12 cellular contexts compared by ENCODE assay signal in genomic region chr5:172768098-172768572, GRCh38. TPM values are rescaled to one million over a fixed set of nuclear protein-coding genes. Genes with fewer than 3 reads are reported as not detected.
DNase-seq lines count a peak whose midpoint lies in the region; ATAC-seq and TF ChIP-seq lines count a peak whose summit lies in the region.
"Had no signal": no experiment of that assay in that cellular context is flagged by ENCODE, and none has a peak within 500 bp of the region (broad histone marks: within the 10 kb centered on the region; RNA-seq: fewer than 3 reads in every experiment).

No MANE protein-coding gene starts in this region.

- H3K36me3 Mint-ChIP-seq in activated T-cell treated with anti-CD3 and anti-CD28 coated beads, Interleukin-2, amount 50 U/mL, for 24 hours (ENCODE audit: low read depth) = peaks cover 34% of the 10 kb centered on the region

- no peak for TF ChIP-seq EP300 in tibial nerve (IDR thresholded peaks at IDR 0.05)

- ATAC-seq in GM18873 (IDR thresholded peaks at IDR 0.05; ENCODE audit: low FRiP score, unreplicated experiment) = no peak
- ATAC-seq: GM12878 had no signal

- peak overlapping the region; percentile 86 for H3K4me3 ChIP-seq in coronary artery
- H3K4me3 ChIP-seq in muscle layer of colon (ENCODE audit: low read depth in 1 of 2, low read length in 2 of 2) = peak overlapping the region; percentile 78 to 98
- peak overlapping the region; percentile 65 to 98 (median 86) for H3K4me3 ChIP-seq in tibial nerve
- H3K4me3 ChIP-seq: GM12878 had no signal

- H3K9ac ChIP-seq in muscle layer of colon (ENCODE audit: low read length) = peak overlapping the region; percentile 100

- peak overlapping the region; percentile 72 for H3K27ac Mint-ChIP-seq in activated T-cell treated with anti-CD3 and anti-CD28 coated beads, Interleukin-2, amount 50 U/mL, for 24 hours

- H3K27ac ChIP-seq in coronary artery = peak overlapping the region; percentile 93 to 98
- peak overlapping the region; percentile 92 for H3K27ac ChIP-seq in muscle layer of colon (ENCODE audit: low read depth, low read length)
- H3K27ac ChIP-seq in tibial nerve = peak overlapping the region; percentile 97 to 99 (median 99)

- no peaks in the 10 kb centered on the region for H3K9me3 ChIP-seq in muscle layer of colon (ENCODE audit: low read length)
- H3K9me3 ChIP-seq in tibial nerve = no peaks in the 10 kb centered on the region

- peaks cover 30% of the 10 kb centered on the region for H3K36me3 ChIP-seq in muscle layer of colon (ENCODE audit: insufficient read depth, low read length)
- peaks cover 9 to 29% (median 23%) of the 10 kb centered on the region in 3 donors for H3K36me3 ChIP-seq in tibial nerve

- TF ChIP-seq POLR2A in tibial nerve (IDR thresholded peaks at IDR 0.05) = no peak

- DNase-seq in activated T-cell treated with anti-CD3 and anti-CD28 coated beads, Interleukin-2, amount 50 U/mL, for 24 hours = no peak
- DNase-seq in activated T-cell treated with anti-CD3 and anti-CD28 coated beads for 4 hours (no peak), coronary artery (ENCODE audit: low spot score) (no peak), tibial nerve (ENCODE audit: low spot score in 2 of 2) (no peak), NCI-H1694 treated with DMSO at 0.1 percent for 48 hours (lab: John Stamatoyannopoulos, UW) (no peak), NCI-H2081 (lab: John Stamatoyannopoulos, UW) (no peak)
- DNase-seq: 8988T, NCI-H1105 had no signal

- peaks cover 71% of the 10 kb centered on the region for H3K4me1 Mint-ChIP-seq in activated T-cell treated with anti-CD3 and anti-CD28 coated beads, Interleukin-2, amount 50 U/mL, for 24 hours (ENCODE audit: low read depth)

- H3K4me3 Mint-ChIP-seq in activated T-cell treated with anti-CD3 and anti-CD28 coated beads, Interleukin-2, amount 50 U/mL, for 24 hours = no peak overlapping the region

- 32 to 43% methylated on average over 5 of the region's 5 CpGs for WGBS in tibial nerve, 2 donors

- H3K4me1 ChIP-seq in muscle layer of colon (ENCODE audit: insufficient read depth, low read length) (peaks cover 47% of the 10 kb centered on the region), tibial nerve (peaks cover 0 to 64% (median 35%) of the 10 kb centered on the region in 4 donors)

- no peak for TF ChIP-seq CTCF in coronary artery (IDR thresholded peaks at IDR 0.05)
- TF ChIP-seq CTCF in tibial nerve (IDR thresholded peaks at IDR 0.05) = no peak

- no peaks in the 10 kb centered on the region for H3K9me3 Mint-ChIP-seq in activated T-cell treated with anti-CD3 and anti-CD28 coated beads, Interleukin-2, amount 50 U/mL, for 24 hours
- H3K9me3 Mint-ChIP-seq: T-helper 2 cell treated with Interferon-gamma antibody and Interleukin-4, amounts not matched to agents 5 μg/mL and 100 μg/mL, for 36 hours had no signal

- no peaks in the 10 kb centered on the region for H3K27me3 Mint-ChIP-seq in activated T-cell treated with anti-CD3 and anti-CD28 coated beads, Interleukin-2, amount 50 U/mL, for 24 hours

- H3K27me3 ChIP-seq in muscle layer of colon (ENCODE audit: control insufficient read depth in 1 of 2, insufficient read depth in 2 of 2, low read length in 2 of 2) (no peaks in the 10 kb centered on the region), tibial nerve (no peaks in the 10 kb centered on the region)

RNA-seq across cellular contexts. Expression of gene DUSP1, which starts 2.9 kb away (rescaled TPM):
- 1,000 to 10,000 TPM; 1,787 to 2,412 (median 1,885) TPM for total RNA-seq in tibial nerve
